Comparison of ENCODE assay signal across 8 cellular contexts in genomic region chr3:36992806-36993325, GRCh38. TPM values are rescaled to one million over a fixed set of nuclear protein-coding genes. Genes with fewer than 3 reads are reported as not detected.
DNase-seq lines count a peak whose midpoint lies in the region; ATAC-seq, FAIRE-seq and TF ChIP-seq lines count a peak whose summit lies in the region.

Gene EPM2AIP1, minus strand, starts transcription at chr3:36993131. Its CDS starts 54 bp downstream, at chr3:36993077.

- H2AFZ ChIP-seq in GM23338 = no peak within 1 kb of the TSS
- peak within 1 kb of the TSS; percentile 76 for H2AFZ ChIP-seq in MM.1S (ENCODE audit: low read length)

- H3K4me1 ChIP-seq in GM23338 (ENCODE audit: insufficient read depth) (peaks cover 37% of the 10 kb centered on the region), MM.1S (ENCODE audit: low read length) (peaks cover 6% of the 10 kb centered on the region; the same call in 1 of the 2 replicates), lower lobe of right lung (peaks cover 52% of the 10 kb centered on the region), tibial artery (peaks cover 0 to 53% (median 43%) of the 10 kb centered on the region in 4 donors)

- H3K4me1 Mint-ChIP-seq in GM23338 = peaks cover 30% of the 10 kb centered on the region

- TF ChIP-seq CTCF in GM23338 (conservative IDR thresholded peaks at IDR 0.05; ENCODE audit: low read depth in 2 of 2) = peak; percentile 11 to 19; a peak in 1 of 4 replicates
- peak; percentile 19; the same call in 1 of the 2 replicates for TF ChIP-seq CTCF in MM.1S (IDR thresholded peaks at IDR 0.05; ENCODE audit: low read length)
- peak; percentile 39 for TF ChIP-seq CTCF in lower lobe of right lung (IDR thresholded peaks at IDR 0.05)
- TF ChIP-seq CTCF in tibial artery (IDR thresholded peaks at IDR 0.05) = peak; percentile 37 to 53

- no peaks in the 10 kb centered on the region for H3F3A ChIP-seq in GM23338 (replicated peaks; ENCODE audit: low read depth)
- no peaks in the 10 kb centered on the region for H3F3A ChIP-seq in MM.1S (ENCODE audit: insufficient read depth, low read length)

- H3K79me2 ChIP-seq in GM23338 (replicated peaks; ENCODE audit: insufficient read depth) (peaks cover 73% of the 10 kb centered on the region), MM.1S (ENCODE audit: low read length) (peaks cover 24% of the 10 kb centered on the region)

- peak; percentile 78 for DNase-seq in GM12892 (ENCODE audit: insufficient read length)
- peak; percentile 100 for DNase-seq in GM23338 (ENCODE audit: low spot score)
- no peak for DNase-seq in MM.1S
- peak; percentile 98 for DNase-seq in cerebellum (ENCODE audit: low spot score)
- peak; percentile 98 for DNase-seq in lower lobe of right lung
- DNase-seq in tibial artery = peak in 1 of 2 donors; percentile 100
- no peak for DNase-seq in HT-29 (ENCODE audit: low spot score)
- no peak for DNase-seq in stimulated activated CD4-positive, alpha-beta T cell treated with anti-CD3 and anti-CD28 coated beads, Interleukin-4, amount 100 ng/mL, for 4 hours

- peak within 1 kb of the TSS; percentile 91 for H3K4me2 ChIP-seq in GM23338
- peak within 1 kb of the TSS; percentile 79 for H3K4me2 ChIP-seq in MM.1S (ENCODE audit: low read depth, low read length)

- ATAC-seq in GM23338 (peak; percentile 94), lower lobe of right lung (peak; percentile 96 to 98)

- peak; percentile 87 for TF ChIP-seq POLR2A in GM12892 (IDR thresholded peaks at IDR 0.05; ENCODE audit: low read depth, low read length)

- H3K9ac ChIP-seq in MM.1S (ENCODE audit: low read length) = peak within 1 kb of the TSS; percentile 78

- no peaks in the 10 kb centered on the region for H3K9me3 Mint-ChIP-seq in GM23338

- H3K9me3 ChIP-seq in MM.1S (replicated peaks; ENCODE audit: insufficient read depth, low read length) (no peaks in the 10 kb centered on the region), lower lobe of right lung (no peaks in the 10 kb centered on the region), tibial artery (no peaks in the 10 kb centered on the region)

- peaks cover 46% of the 10 kb centered on the region for H3K36me3 Mint-ChIP-seq in GM23338 (ENCODE audit: low read depth)

- no peaks in the 10 kb centered on the region for H3K27me3 Mint-ChIP-seq in GM23338 (ENCODE audit: insufficient read depth, low read depth, poor library complexity)

- H3K4me3 ChIP-seq in GM23338 (peak within 1 kb of the TSS; percentile 83), MM.1S (ENCODE audit: low read length) (peak within 1 kb of the TSS; percentile 75), lower lobe of right lung (peak within 1 kb of the TSS; percentile 81), tibial artery (peak within 1 kb of the TSS; percentile 61 to 79)

- H3K27me3 ChIP-seq in GM23338 (ENCODE audit: insufficient read depth) (no peaks in the 10 kb centered on the region), MM.1S (replicated peaks; ENCODE audit: insufficient read depth, low read length) (no peaks in the 10 kb centered on the region), lower lobe of right lung (ENCODE audit: low read depth) (no peaks in the 10 kb centered on the region), tibial artery (no peaks in the 10 kb centered on the region)

- H3K27ac Mint-ChIP-seq in GM23338 = no peak within 1 kb of the TSS; the same call in 1 of the 2 replicates

- peaks cover 22% of the 10 kb centered on the region; the same call in 1 of the 2 replicates for H4K20me1 ChIP-seq in GM23338 (replicated peaks; ENCODE audit: insufficient read depth)
- no peaks in the 10 kb centered on the region for H4K20me1 ChIP-seq in MM.1S (ENCODE audit: insufficient read depth, low read length)

- H3K9me2 ChIP-seq in GM23338 (ENCODE audit: insufficient read depth) = no peaks in the 10 kb centered on the region
- no peaks in the 10 kb centered on the region for H3K9me2 ChIP-seq in MM.1S (replicated peaks; ENCODE audit: insufficient read depth, low read length)

- no peak within 1 kb of the TSS for H3K4me3 Mint-ChIP-seq in GM23338

- H3K36me3 ChIP-seq in GM23338 (ENCODE audit: insufficient read depth) (peaks cover 15% of the 10 kb centered on the region), MM.1S (replicated peaks; ENCODE audit: insufficient read depth, low read length) (peaks cover 11% of the 10 kb centered on the region; the same call in 1 of the 2 replicates), lower lobe of right lung (peaks cover 41% of the 10 kb centered on the region), tibial artery (peaks cover 15 to 33% (median 18%) of the 10 kb centered on the region in 3 donors)

- no peak for FAIRE-seq in GM12892 (lab: Jason Lieb, UNC)

- H3K27ac ChIP-seq in GM23338 (ENCODE audit: low read depth) (peak within 1 kb of the TSS; percentile 75), MM.1S (ENCODE audit: low read length) (peak within 1 kb of the TSS; percentile 88), lower lobe of right lung (peak within 1 kb of the TSS; percentile 99), tibial artery (peak within 1 kb of the TSS; percentile 90 to 92)

- intact Hi-C loops in lower lobe of right lung (cut with DNase I) (no loop called here), tibial artery (cut with DNase I; ENCODE audit: low total_unique reads) (no loop called here)

TF ChIP-seq in GM23338, 12 proteins besides CTCF, POLR2A, EP300 and RAD21:
- no peak for TF ChIP-seq ZNF331 (CRISPR knock-in tag; IDR thresholded peaks at IDR 0.05; ENCODE audit: low read depth)
- TF ChIP-seq, protein P1, sequence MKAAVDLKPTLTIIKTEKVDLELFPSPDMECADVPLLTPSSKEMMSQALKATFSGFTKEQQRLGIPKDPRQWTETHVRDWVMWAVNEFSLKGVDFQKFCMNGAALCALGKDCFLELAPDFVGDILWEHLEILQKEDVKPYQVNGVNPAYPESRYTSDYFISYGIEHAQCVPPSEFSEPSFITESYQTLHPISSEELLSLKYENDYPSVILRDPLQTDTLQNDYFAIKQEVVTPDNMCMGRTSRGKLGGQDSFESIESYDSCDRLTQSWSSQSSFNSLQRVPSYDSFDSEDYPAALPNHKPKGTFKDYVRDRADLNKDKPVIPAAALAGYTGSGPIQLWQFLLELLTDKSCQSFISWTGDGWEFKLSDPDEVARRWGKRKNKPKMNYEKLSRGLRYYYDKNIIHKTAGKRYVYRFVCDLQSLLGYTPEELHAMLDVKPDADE (IDR thresholded peaks at IDR 0.05) = 0 out of 2 replicates have a peak, but pooled peaks have one; percentile 7
- no peak for TF ChIP-seq JUNB (IDR thresholded peaks at IDR 0.05; ENCODE audit: unreplicated experiment)
- TF ChIP-seq POLR2AphosphoS5 (IDR thresholded peaks at IDR 0.05; ENCODE audit: low read depth) = peak; percentile 92
- peak; percentile 38; the same call in 1 of the 2 replicates for TF ChIP-seq CREB1 (CRISPR knock-in tag; IDR thresholded peaks at IDR 0.05; ENCODE audit: low read depth)

RNA-seq across cellular contexts. Expression of gene EPM2AIP1, which starts in this region (rescaled TPM):
- polyA plus RNA-seq in GM12892 (2012; ENCODE audit: missing spikeins) = 18.8 TPM
- total RNA-seq in GM23338 (2014; rRNA removed; shearing (Covaris generic)) = 7.0 and 10.6 TPM in 2 replicates
- 5.0 and 7.2 TPM in 2 replicates for polyA plus RNA-seq in GM23338 (2016; fragmentation: Nextera tagmentation; extraction: Ambion mirVana)
- total RNA-seq in cerebellum (45.5 TPM), lower lobe of right lung (18.4 TPM)
- 1.6 and 3.1 TPM in 2 replicates for total RNA-seq in HT-29 (2014; rRNA removed; shearing (Covaris generic))

Comparison
In these comparisons a context has a peak if more than half of its experiments do, and no peak if none do; other contexts are left out.
1. DNase-seq: peak in GM12892 (single experiment), GM23338 (single experiment), cerebellum (single experiment) and lower lobe of right lung (single experiment); none in MM.1S (single experiment), HT-29 (single experiment) and stimulated activated CD4-positive, alpha-beta T cell treated with anti-CD3 and anti-CD28 coated beads, Interleukin-4, amount 100 ng/mL, for 4 hours (0 of 2).
2. Peak in every context shown above with its lines, with median percentiles within 50 percentile points of each other: H3K27ac ChIP-seq, H3K4me3 ChIP-seq and CTCF ChIP-seq.